In genomic region chr4:2802618-2803531, GRCh38 we compare ENCODE assay signal across 3 cellular contexts.
A peak's percentile ranks its signal among the peaks of the same experiment; 100 is the strongest.
TF ChIP-seq lines count a peak whose summit lies in the region.

No MANE protein-coding gene starts in this region.

TF ChIP-seq in HCT116, 20 proteins besides CTCF, POLR2A, EP300 and RAD21:
- TF ChIP-seq TCF7L2 (IDR thresholded peaks at IDR 0.05; ENCODE audit: borderline replicate concordance, extremely low read depth, insufficient read depth, insufficient read length) = no peak
- TF ChIP-seq FOSL1 (IDR thresholded peaks at IDR 0.05; ENCODE audit: low read depth) = no peak
- TF ChIP-seq CBX3 (IDR thresholded peaks at IDR 0.05; ENCODE audit: low read depth) = no peak
- TF ChIP-seq, protein P1, sequence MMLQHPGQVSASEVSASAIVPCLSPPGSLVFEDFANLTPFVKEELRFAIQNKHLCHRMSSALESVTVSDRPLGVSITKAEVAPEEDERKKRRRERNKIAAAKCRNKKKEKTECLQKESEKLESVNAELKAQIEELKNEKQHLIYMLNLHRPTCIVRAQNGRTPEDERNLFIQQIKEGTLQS (IDR thresholded peaks at IDR 0.05) = no peak
- no peak for TF ChIP-seq EZH2phosphoT487 (IDR thresholded peaks at IDR 0.05; ENCODE audit: borderline replicate concordance)
- no peak for TF ChIP-seq SRF (IDR thresholded peaks at IDR 0.05; ENCODE audit: low read depth)
- no peak for TF ChIP-seq ELF1 (IDR thresholded peaks at IDR 0.05; ENCODE audit: borderline replicate concordance, low read depth)
- TF ChIP-seq EGR1 (IDR thresholded peaks at IDR 0.05; ENCODE audit: low read depth) = no peak
- TF ChIP-seq, protein P2, sequence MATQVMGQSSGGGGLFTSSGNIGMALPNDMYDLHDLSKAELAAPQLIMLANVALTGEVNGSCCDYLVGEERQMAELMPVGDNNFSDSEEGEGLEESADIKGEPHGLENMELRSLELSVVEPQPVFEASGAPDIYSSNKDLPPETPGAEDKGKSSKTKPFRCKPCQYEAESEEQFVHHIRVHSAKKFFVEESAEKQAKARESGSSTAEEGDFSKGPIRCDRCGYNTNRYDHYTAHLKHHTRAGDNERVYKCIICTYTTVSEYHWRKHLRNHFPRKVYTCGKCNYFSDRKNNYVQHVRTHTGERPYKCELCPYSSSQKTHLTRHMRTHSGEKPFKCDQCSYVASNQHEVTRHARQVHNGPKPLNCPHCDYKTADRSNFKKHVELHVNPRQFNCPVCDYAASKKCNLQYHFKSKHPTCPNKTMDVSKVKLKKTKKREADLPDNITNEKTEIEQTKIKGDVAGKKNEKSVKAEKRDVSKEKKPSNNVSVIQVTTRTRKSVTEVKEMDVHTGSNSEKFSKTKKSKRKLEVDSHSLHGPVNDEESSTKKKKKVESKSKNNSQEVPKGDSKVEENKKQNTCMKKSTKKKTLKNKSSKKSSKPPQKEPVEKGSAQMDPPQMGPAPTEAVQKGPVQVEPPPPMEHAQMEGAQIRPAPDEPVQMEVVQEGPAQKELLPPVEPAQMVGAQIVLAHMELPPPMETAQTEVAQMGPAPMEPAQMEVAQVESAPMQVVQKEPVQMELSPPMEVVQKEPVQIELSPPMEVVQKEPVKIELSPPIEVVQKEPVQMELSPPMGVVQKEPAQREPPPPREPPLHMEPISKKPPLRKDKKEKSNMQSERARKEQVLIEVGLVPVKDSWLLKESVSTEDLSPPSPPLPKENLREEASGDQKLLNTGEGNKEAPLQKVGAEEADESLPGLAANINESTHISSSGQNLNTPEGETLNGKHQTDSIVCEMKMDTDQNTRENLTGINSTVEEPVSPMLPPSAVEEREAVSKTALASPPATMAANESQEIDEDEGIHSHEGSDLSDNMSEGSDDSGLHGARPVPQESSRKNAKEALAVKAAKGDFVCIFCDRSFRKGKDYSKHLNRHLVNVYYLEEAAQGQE (IDR thresholded peaks at IDR 0.05; ENCODE audit: low read depth) = no peak
- no peak for TF ChIP-seq ZFX (IDR thresholded peaks at IDR 0.05)
- no peak for TF ChIP-seq SIN3A (IDR thresholded peaks at IDR 0.05; ENCODE audit: low read depth)
- TF ChIP-seq, protein P3, sequence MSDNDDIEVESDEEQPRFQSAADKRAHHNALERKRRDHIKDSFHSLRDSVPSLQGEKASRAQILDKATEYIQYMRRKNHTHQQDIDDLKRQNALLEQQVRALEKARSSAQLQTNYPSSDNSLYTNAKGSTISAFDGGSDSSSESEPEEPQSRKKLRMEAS (IDR thresholded peaks at IDR 0.05) = no peak
- no peak for TF ChIP-seq ZBTB33 (IDR thresholded peaks at IDR 0.05; ENCODE audit: extremely low read depth, insufficient replicate concordance, low read length)
- no peak for TF ChIP-seq JUND (IDR thresholded peaks at IDR 0.05)
- no peak for TF ChIP-seq YY1 (IDR thresholded peaks at IDR 0.05; ENCODE audit: extremely low read depth, insufficient replicate concordance, low read depth, low read length)
- TF ChIP-seq EZH2 (IDR thresholded peaks at IDR 0.05) = no peak
TF ChIP-seq in HCT116: peak in this region for 0.

TF ChIP-seq in K562, 482 proteins besides CTCF, POLR2A, EP300 and RAD21:
- TF ChIP-seq RFX5 (IDR thresholded peaks at IDR 0.05; ENCODE audit: low read depth, low read length) (no peak), ZNF316 (IDR thresholded peaks at IDR 0.05) (peak; percentile 69), RBM17 (IDR thresholded peaks at IDR 0.05; ENCODE audit: borderline replicate concordance, low read depth, low read length) (no peak), SNRNP70 (optimal IDR thresholded peaks at IDR 0.05; ENCODE audit: low read depth, low read length) (no peak), JUN (IDR thresholded peaks at IDR 0.05; ENCODE audit: borderline replicate concordance, low read depth, low read length) (no peak), JUN (CRISPR knock-in tag; IDR thresholded peaks at IDR 0.05; ENCODE audit: borderline replicate concordance) (no peak), STAG1 (CRISPR knock-in tag; IDR thresholded peaks at IDR 0.05; ENCODE audit: borderline replicate concordance) (0 out of 2 replicates have a peak, but pooled peaks have one; percentile 8), RBFOX2 (IDR thresholded peaks at IDR 0.05; ENCODE audit: low read depth, low read length) (0 out of 2 replicates have a peak, but pooled peaks have one; percentile 33), HLTF (IDR thresholded peaks at IDR 0.05) (no peak), NUFIP1 (IDR thresholded peaks at IDR 0.05; ENCODE audit: partially characterized antibody) (no peak), POLR2G (IDR thresholded peaks at IDR 0.05; ENCODE audit: low read depth, low read length) (peak; percentile 41; the same call in 1 of the 2 replicates), ZNF57 (CRISPR knock-in tag; IDR thresholded peaks at IDR 0.05) (no peak), C11orf30 (IDR thresholded peaks at IDR 0.05; ENCODE audit: low read depth) (peak; percentile 56), BRCA1 (IDR thresholded peaks at IDR 0.05) (no peak), BRCA1 (CRISPR knock-in tag; IDR thresholded peaks at IDR 0.05) (no peak), MAFG (tag; conservative IDR thresholded peaks at IDR 0.05) (0 out of 2 replicates have a peak, but pooled peaks have one; percentile 17), ZBTB33 (CRISPR knock-in tag; IDR thresholded peaks at IDR 0.05) (peak; percentile 67), ZNF184 (CRISPR knock-in tag; IDR thresholded peaks at IDR 0.05) (no peak)
TF ChIP-seq in K562: peak in this region for 7.

TF ChIP-seq in SK-N-SH treated with all-trans-retinoic acid at 6 μM for 48 hours, 23 proteins besides CTCF, POLR2A, EP300 and RAD21:
- TF ChIP-seq ZC3H10 (CRISPR knock-in tag; IDR thresholded peaks at IDR 0.05) (no peak), ARNTL (CRISPR knock-in tag; IDR thresholded peaks at IDR 0.05; ENCODE audit: borderline replicate concordance, low read depth) (no peak), GLIS3 (CRISPR knock-in tag; IDR thresholded peaks at IDR 0.05) (no peak), ZNF565 (CRISPR knock-in tag; conservative IDR thresholded peaks at IDR 0.05; ENCODE audit: low read depth) (no peak), ISL1 (CRISPR knock-in tag; IDR thresholded peaks at IDR 0.05) (no peak), PATZ1 (CRISPR knock-in tag; IDR thresholded peaks at IDR 0.05; ENCODE audit: borderline replicate concordance) (no peak), CSRNP3 (CRISPR knock-in tag; IDR thresholded peaks at IDR 0.05) (no peak), PPARA (CRISPR knock-in tag; IDR thresholded peaks at IDR 0.05; ENCODE audit: borderline replicate concordance) (no peak), RARB (CRISPR knock-in tag; IDR thresholded peaks at IDR 0.05) (no peak), BACH2 (CRISPR knock-in tag; IDR thresholded peaks at IDR 0.05; ENCODE audit: borderline replicate concordance) (no peak), ESRRG (CRISPR knock-in tag; IDR thresholded peaks at IDR 0.05) (no peak), SNAI2 (CRISPR knock-in tag; IDR thresholded peaks at IDR 0.05) (no peak), CSDC2 (CRISPR knock-in tag; IDR thresholded peaks at IDR 0.05) (no peak), TCF4 (CRISPR knock-in tag; IDR thresholded peaks at IDR 0.05; ENCODE audit: borderline replicate concordance) (no peak), ZNF70 (CRISPR knock-in tag; IDR thresholded peaks at IDR 0.05) (no peak), OSR1 (CRISPR knock-in tag; IDR thresholded peaks at IDR 0.05) (no peak), CREB5 (CRISPR knock-in tag; IDR thresholded peaks at IDR 0.05; ENCODE audit: low read depth) (no peak), ZFP30 (CRISPR knock-in tag; IDR thresholded peaks at IDR 0.05) (no peak), ZNF8 (CRISPR knock-in tag; IDR thresholded peaks at IDR 0.05) (no peak)
- TF ChIP-seq, protein P4, sequence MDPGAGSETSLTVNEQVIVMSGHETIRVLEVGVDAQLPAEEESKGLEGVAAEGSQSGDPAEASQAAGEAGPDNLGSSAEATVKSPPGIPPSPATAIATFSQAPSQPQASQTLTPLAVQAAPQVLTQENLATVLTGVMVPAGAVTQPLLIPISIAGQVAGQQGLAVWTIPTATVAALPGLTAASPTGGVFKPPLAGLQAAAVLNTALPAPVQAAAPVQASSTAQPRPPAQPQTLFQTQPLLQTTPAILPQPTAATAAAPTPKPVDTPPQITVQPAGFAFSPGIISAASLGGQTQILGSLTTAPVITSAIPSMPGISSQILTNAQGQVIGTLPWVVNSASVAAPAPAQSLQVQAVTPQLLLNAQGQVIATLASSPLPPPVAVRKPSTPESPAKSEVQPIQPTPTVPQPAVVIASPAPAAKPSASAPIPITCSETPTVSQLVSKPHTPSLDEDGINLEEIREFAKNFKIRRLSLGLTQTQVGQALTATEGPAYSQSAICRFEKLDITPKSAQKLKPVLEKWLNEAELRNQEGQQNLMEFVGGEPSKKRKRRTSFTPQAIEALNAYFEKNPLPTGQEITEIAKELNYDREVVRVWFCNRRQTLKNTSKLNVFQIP (CRISPR knock-in tag; IDR thresholded peaks at IDR 0.05; ENCODE audit: borderline replicate concordance, low read depth) = no peak
TF ChIP-seq in SK-N-SH treated with all-trans-retinoic acid at 6 μM for 48 hours: peak in this region for 0.
